8 cellular contexts compared by ENCODE assay signal in genomic region chr20:298755-299391, GRCh38. TPM values are rescaled to one million over a fixed set of nuclear protein-coding genes. Genes with fewer than 3 reads are reported as not detected.
DNase-seq lines count a peak whose midpoint lies in the region; ATAC-seq, FAIRE-seq and TF ChIP-seq lines count a peak whose summit lies in the region.

No MANE protein-coding gene starts in this region.

- peak overlapping the region; percentile 96 for H3K4me3 ChIP-seq in astrocyte of the cerebellum (ENCODE audit: low read depth, low read length)
- peak overlapping the region; percentile 81 for H3K4me3 ChIP-seq in lower leg skin (ENCODE audit: low read depth, poor library complexity, severe bottlenecking)
- H3K4me3 ChIP-seq in thymus (ENCODE audit: low read length), result peak overlapping the region; percentile 100

- peak overlapping the region; percentile 92 for H3K27ac Mint-ChIP-seq in activated T-cell treated with anti-CD3 and anti-CD28 coated beads, Interleukin-2, amount 50 U/mL, for 24 hours

- no peaks in the 10 kb centered on the region for H3K27me3 Mint-ChIP-seq in activated T-cell treated with anti-CD3 and anti-CD28 coated beads, Interleukin-2, amount 50 U/mL, for 24 hours

- peaks cover 52% of the 10 kb centered on the region for H3K36me3 Mint-ChIP-seq in activated T-cell treated with anti-CD3 and anti-CD28 coated beads, Interleukin-2, amount 50 U/mL, for 24 hours (ENCODE audit: low read depth)

- no peaks in the 10 kb centered on the region for H3K9me3 ChIP-seq in thymus (ENCODE audit: control insufficient read depth)

- H3K4me3 Mint-ChIP-seq in activated T-cell treated with anti-CD3 and anti-CD28 coated beads, Interleukin-2, amount 50 U/mL, for 24 hours, result peak overlapping the region; percentile 87

- H3K4me1 ChIP-seq in thymus (ENCODE audit: control insufficient read depth, insufficient read depth, low read length), result peaks cover 12% of the 10 kb centered on the region

- no peak for TF ChIP-seq POLR2A in lower leg skin (IDR thresholded peaks at IDR 0.05)

- H3K27ac ChIP-seq in thymus (ENCODE audit: low read depth), result peak overlapping the region; percentile 95

- no peak for DNase-seq in activated T-cell treated with anti-CD3 and anti-CD28 coated beads, Interleukin-2, amount 50 U/mL, for 24 hours
- DNase-seq in activated T-cell treated with anti-CD3 and anti-CD28 coated beads for 4 hours (no peak), astrocyte of the cerebellum (ENCODE audit: low read depth) (no peak), lower leg skin (ENCODE audit: low spot score in 2 of 2) (no peak), RCC 7860 (ENCODE audit: low spot score) (no peak), ecto neural progenitor cell (ENCODE audit: low spot score) (no peak)

- H3K27me3 ChIP-seq in thymus (ENCODE audit: control insufficient read depth, insufficient read depth), result no peaks in the 10 kb centered on the region

- no peak for FAIRE-seq in RCC 7860 (lab: Jason Lieb, UNC)

- H3K36me3 ChIP-seq in thymus (ENCODE audit: control insufficient read depth, insufficient read depth), result peaks cover 4% of the 10 kb centered on the region

- peaks cover 52% of the 10 kb centered on the region for H3K4me1 Mint-ChIP-seq in activated T-cell treated with anti-CD3 and anti-CD28 coated beads, Interleukin-2, amount 50 U/mL, for 24 hours (ENCODE audit: low read depth)

- intact Hi-C loops in lower leg skin (cut with DNase I; ENCODE audit: low total_unique reads), result no loop called here

- in situ Hi-C loops in astrocyte of the cerebellum (cut with HindIII; ENCODE audit: low sequenced_read_pairs), result no loop called here

- no peaks in the 10 kb centered on the region for H3K9me3 Mint-ChIP-seq in activated T-cell treated with anti-CD3 and anti-CD28 coated beads, Interleukin-2, amount 50 U/mL, for 24 hours

- TF ChIP-seq CTCF in astrocyte of the cerebellum (IDR thresholded peaks at IDR 0.05; ENCODE audit: low read depth, low read length, missing control alignments) (no peak), lower leg skin (IDR thresholded peaks at IDR 0.05) (no peak)

- no peak for ATAC-seq in GM21526 (IDR thresholded peaks at IDR 0.05; ENCODE audit: low FRiP score, unreplicated experiment)

- WGBS in lower leg skin, 2 donors, result 6 to 11% methylated on average over 16 of the region's 16 CpGs
- WGBS in thymus, result 8% methylated on average over 16 of the region's 16 CpGs

RNA-seq across cellular contexts. Expression of gene ZCCHC3, which starts 1.5 kb away (rescaled TPM):
- 10 to 100 TPM in 1 of 4 donors, 1 to 10 TPM in 3; 7.3 to 10.8 (median 9.2) TPM for total RNA-seq in lower leg skin
- polyA plus RNA-seq in thymus, result 21.8 TPM

RNA-seq across cellular contexts. Expression of gene C20orf96, which starts 8.3 kb away (rescaled TPM):
- under 1 TPM in 3 of 4 donors, not detected in 1; 0.36 to 0.59 (median 0.52) TPM for total RNA-seq in lower leg skin
- 4.3 TPM for polyA plus RNA-seq in thymus

RNA-seq across cellular contexts. Expression of gene SOX12, which starts 26.5 kb away (rescaled TPM):
- total RNA-seq in lower leg skin, result 1 to 10 TPM; 4.7 to 9.9 (median 5.4) TPM
- polyA plus RNA-seq in thymus, result 4.7 TPM

RNA-seq across cellular contexts. Expression of gene DEFB132, which starts 41.3 kb away (rescaled TPM):
- total RNA-seq in lower leg skin, result not detected
- polyA plus RNA-seq in thymus, result 0.07 TPM

RNA-seq across cellular contexts. Expression of gene NRSN2, which starts 48.0 kb away (rescaled TPM):
- total RNA-seq in lower leg skin, result 10 to 100 TPM in 2 of 4 donors, 1 to 10 TPM in 2; 4.4 to 16.6 (median 9.9) TPM
- 16.7 TPM for polyA plus RNA-seq in thymus
